Comparison of ENCODE assay signal across 8 cellular contexts in genomic region chr16:5239472-5240277, GRCh38.
A peak's percentile ranks its signal among the peaks of the same experiment; 100 is the strongest.
DNase-seq lines count a peak whose midpoint lies in the region; ATAC-seq and TF ChIP-seq lines count a peak whose summit lies in the region.
"Not testable (repeated sequence)": the region's sequence is repeated elsewhere in the genome, so short reads cannot be mapped to it uniquely, and the experiment has no call there.

No MANE protein-coding gene starts in this region.

- intact Hi-C loops in Right ventricle myocardium superior (cut with DNase I): loop anchor here (10.0 kb wide), 1 partner anchor 1405 kb away; no protein-coding TSS in a partner anchor

- not testable (repeated sequence) for H2AFZ ChIP-seq in GM23248; neural cell (ENCODE audit: low read depth, low read length)

- TF ChIP-seq EP300 in neural cell (conservative IDR thresholded peaks at IDR 0.05; ENCODE audit: poor library complexity, severe bottlenecking): not testable (repeated sequence)

- not testable (repeated sequence) for H3K27ac ChIP-seq in GM23248; neural cell (ENCODE audit: low read length)

- not testable (repeated sequence) for ATAC-seq in Right ventricle myocardium superior (ENCODE audit: poor library complexity)

- H3K79me2 ChIP-seq in GM23248 (ENCODE audit: insufficient read depth); neural cell (replicated peaks; ENCODE audit: insufficient read depth, low read length): not testable (repeated sequence)

- H3K4me3 ChIP-seq in BE2C (ENCODE audit: low read depth, low read length); GM23248: not testable (repeated sequence)
- H3K4me3 ChIP-seq in neural cell (ENCODE audit: low read length): peak overlapping the region; percentile 57

- in situ Hi-C loops in GM23248 (cut with MboI): loop anchor here (25.0 kb wide), 1 partner anchor 1398 kb away; no protein-coding TSS in a partner anchor

- not testable (repeated sequence) for H3K27me3 ChIP-seq in BE2C; GM23248 (replicated peaks; ENCODE audit: insufficient read depth)
- peaks cover 21% of the 10 kb centered on the region for H3K27me3 ChIP-seq in neural cell (ENCODE audit: insufficient read depth, low read depth, low read length)

- H3K9me3 ChIP-seq in BE2C; GM23248 (ENCODE audit: low read depth); neural cell (ENCODE audit: low read length): not testable (repeated sequence)

- peak; percentile 71 for TF ChIP-seq RAD21 in neural cell (conservative IDR thresholded peaks at IDR 0.05)

- DNase-seq in BE2C: peak; percentile 66
- peak; percentile 28 for DNase-seq in GM23248
- DNase-seq in NOMO-1 treated with dmso at 0.1 percent for 144 hours (lab: John Stamatoyannopoulos, UW; ENCODE audit: unreplicated experiment): peak; percentile 1
- peak; percentile 52 to 61 for DNase-seq in activated CD4-positive, alpha-beta T cell treated with anti-CD3 and anti-CD28 coated beads, Interleukin-2, amount 50 U/mL, for 48 hours
- peak; percentile 61 for DNase-seq in astrocyte of the hippocampus (ENCODE audit: low read depth, low spot score)
- peak; percentile 57 for DNase-seq in Right ventricle myocardium superior
- peak; percentile 13 for DNase-seq in stimulated activated CD8-positive, alpha-beta memory T cell treated with anti-CD3 and anti-CD28 coated beads, Interleukin-15, amount 100 ng/mL, for 1 hour (ENCODE audit: low read depth)

- H3K36me3 ChIP-seq in BE2C; GM23248 (ENCODE audit: low read depth); neural cell (ENCODE audit: insufficient read depth, low read length): not testable (repeated sequence)

- H3K4me1 ChIP-seq in BE2C; GM23248 (ENCODE audit: insufficient read depth): not testable (repeated sequence)

- H3K4me2 ChIP-seq in GM23248 (ENCODE audit: unreplicated experiment); neural cell (ENCODE audit: low read length): not testable (repeated sequence)

- not testable (repeated sequence) for H3K9ac ChIP-seq in GM23248; neural cell (ENCODE audit: low read length)

- not testable (repeated sequence) for H3K9me2 ChIP-seq in GM23248 (ENCODE audit: insufficient read depth); neural cell (ENCODE audit: insufficient read depth, low read length)

- WGBS in GM23248 (ENCODE audit: low coverage in 1 of 2, low lambda C conversion rate in 2 of 2, missing lambda C conversion rate in 2 of 2), 2 experiments: 2 to 3% methylated on average over 26 to 50 of the region's 89 CpGs

- H3F3A ChIP-seq in GM23248 (ENCODE audit: insufficient read depth); neural cell (ENCODE audit: insufficient read depth, low read length, poor library complexity, severe bottlenecking): not testable (repeated sequence)

- peak; percentile 17; the same call in 1 of the 2 replicates for TF ChIP-seq CTCF in BE2C (IDR thresholded peaks at IDR 0.05; ENCODE audit: low read depth, low read length)
- peak; percentile 86 for TF ChIP-seq CTCF in neural cell (IDR thresholded peaks at IDR 0.05; ENCODE audit: poor library complexity, severe bottlenecking)

- not testable (repeated sequence) for H4K20me1 ChIP-seq in GM23248 (ENCODE audit: insufficient read depth); neural cell (ENCODE audit: insufficient read depth)

TF ChIP-seq in neural cell, 6 proteins besides CTCF, POLR2A, EP300 and RAD21:
- TF ChIP-seq MXI1 (conservative IDR thresholded peaks at IDR 0.05; ENCODE audit: poor library complexity, severe bottlenecking) (peak; percentile 22), SMC3 (conservative IDR thresholded peaks at IDR 0.05; ENCODE audit: poor library complexity) (peak; percentile 87)
TF ChIP-seq in neural cell: peak in this region for 2; not testable (repeated sequence) for 4.

Comparison
In these comparisons a context has a peak if more than half of its experiments do, and no peak if none do; other contexts are left out.
1. DNase-seq: peak in every context shown above with its lines; median percentile 66 in BE2C; 61 in astrocyte of the hippocampus; 57 in Right ventricle myocardium superior; 56 in activated CD4-positive, alpha-beta T cell treated with anti-CD3 and anti-CD28 coated beads, Interleukin-2, amount 50 U/mL, for 48 hours; 28 in GM23248; 13 in stimulated activated CD8-positive, alpha-beta memory T cell treated with anti-CD3 and anti-CD28 coated beads, Interleukin-15, amount 100 ng/mL, for 1 hour; 1 in NOMO-1 treated with dmso at 0.1 percent for 144 hours.